In the genomic region with DNA sequence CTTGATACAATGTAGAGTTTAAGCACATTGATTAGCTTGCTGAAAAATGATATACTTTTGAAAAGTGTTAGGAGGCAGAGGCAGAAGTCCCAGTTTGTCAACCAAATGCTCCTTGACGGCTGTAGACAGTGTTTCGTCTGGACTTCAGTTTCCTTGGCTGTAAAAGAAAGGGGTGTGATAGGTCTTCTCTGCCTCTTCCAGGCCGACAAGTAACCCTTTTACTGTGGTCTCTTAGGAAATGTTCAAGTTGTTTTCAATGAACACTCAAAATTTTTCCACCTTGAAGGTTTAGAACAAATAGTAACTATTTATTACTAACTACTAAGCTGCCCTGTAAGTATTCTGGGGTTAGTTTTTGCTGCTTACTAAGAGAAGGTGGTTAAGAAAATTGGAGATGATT, we compare ENCODE assay signal across 31 cellular contexts.
DNase-seq lines count a peak whose midpoint lies in the region; ATAC-seq and TF ChIP-seq lines count a peak whose summit lies in the region.
"Had no signal": no experiment of that assay in that cellular context is flagged by ENCODE, and none has a peak within 500 bp of the region (broad histone marks: within the 10 kb centered on the region; RNA-seq: fewer than 3 reads in every experiment).

No MANE protein-coding gene starts in this region.

- H4K20me1 ChIP-seq in Loucy (ENCODE audit: insufficient read depth, low read length, poor library complexity, severe bottlenecking): no peaks in the 10 kb centered on the region
- peaks cover 9% of the 10 kb centered on the region; the same call in 1 of the 2 replicates for H4K20me1 ChIP-seq in GM23338 (replicated peaks; ENCODE audit: insufficient read depth)

- H3K27ac Mint-ChIP-seq in activated CD4-positive, alpha-beta memory T cell treated with anti-CD3 and anti-CD28 coated beads for 36 hours: peak overlapping the region; percentile 85
- no peak overlapping the region for H3K27ac Mint-ChIP-seq in activated CD4-positive, alpha-beta memory T cell treated with anti-CD3 and anti-CD28 coated beads, Interleukin-2, amount 10 ng/mL, durations not matched to agents 7 days and 5 days
- peak overlapping the region; percentile 80 for H3K27ac Mint-ChIP-seq in activated naive CD8-positive, alpha-beta T cell treated with anti-CD3 and anti-CD28 coated beads, Interleukin-2, amount 50 U/mL, for 24 hours
- peak overlapping the region; percentile 85 for H3K27ac Mint-ChIP-seq in stimulated activated effector memory CD8-positive, alpha-beta T cell treated with anti-CD3 and anti-CD28 coated beads, Interleukin-12 subunit alpha, Interleukin-12 subunit beta, amount 100 ng/mL, for 72 hours
- H3K27ac Mint-ChIP-seq in GM23338: no peak overlapping the region
- H3K27ac Mint-ChIP-seq: dendritic cell treated with granulocyte-macrophage colony-stimulating factor and Interleukin-4, amounts not matched to agents 40 ng/mL and 50 ng/mL, for 4 days; memory B cell had no signal

- H3K4me3 ChIP-seq in Loucy (ENCODE audit: low read length, poor library complexity, severe bottlenecking) (no peak overlapping the region), GM23338 (no peak overlapping the region)
- H3K4me3 ChIP-seq: A549, gastrocnemius medialis, HAP-1, prostate gland, sigmoid colon, vagina had no signal

- no peaks in the 10 kb centered on the region for H3K27me3 Mint-ChIP-seq in activated CD4-positive, alpha-beta memory T cell treated with anti-CD3 and anti-CD28 coated beads for 36 hours
- no peaks in the 10 kb centered on the region for H3K27me3 Mint-ChIP-seq in activated CD4-positive, alpha-beta memory T cell treated with anti-CD3 and anti-CD28 coated beads, Interleukin-2, amount 10 ng/mL, durations not matched to agents 7 days and 5 days
- no peaks in the 10 kb centered on the region for H3K27me3 Mint-ChIP-seq in activated naive CD8-positive, alpha-beta T cell treated with anti-CD3 and anti-CD28 coated beads, Interleukin-2, amount 50 U/mL, for 24 hours
- no peaks in the 10 kb centered on the region for H3K27me3 Mint-ChIP-seq in GM23338 (ENCODE audit: insufficient read depth, low read depth, poor library complexity)
- H3K27me3 Mint-ChIP-seq: central memory CD8-positive, alpha-beta T cell; dendritic cell treated with granulocyte-macrophage colony-stimulating factor and Interleukin-4, amounts not matched to agents 40 ng/mL and 50 ng/mL, for 4 days; memory B cell; stimulated activated naive B cell treated with anti-CD40 and anti-IgM and Interleukin-4, amounts not matched to agents 10 μg/mL and 1 μg/mL and 100 μg/mL, for 72 hours had no signal

- H3K9me2 ChIP-seq in Loucy (replicated peaks; ENCODE audit: low read depth, low read length) (no peaks in the 10 kb centered on the region), GM23338 (ENCODE audit: insufficient read depth) (no peaks in the 10 kb centered on the region)

- no peak overlapping the region for H3K27ac ChIP-seq in GM23338 (ENCODE audit: low read depth)
- H3K27ac ChIP-seq: A549, gastrocnemius medialis, neutrophil, prostate gland, sigmoid colon, vagina, WERI-Rb-1 had no signal

- intact Hi-C loops in activated CD4-positive, alpha-beta memory T cell treated with anti-CD3 and anti-CD28 coated beads for 36 hours (cut with micrococcal nuclease): loop anchor here (1.0 kb wide), 2 partner anchors 12 to 14 kb away; no protein-coding TSS in a partner anchor

- TF ChIP-seq CTCF in Loucy (conservative IDR thresholded peaks at IDR 0.05; ENCODE audit: low read length) (no peak), GM23338 (conservative IDR thresholded peaks at IDR 0.05; ENCODE audit: low read depth in 2 of 2) (no peak)

- peak overlapping the region; percentile 38 for H3K4me2 ChIP-seq in Loucy (ENCODE audit: low read depth, low read length, poor library complexity, severe bottlenecking)
- no peak overlapping the region for H3K4me2 ChIP-seq in GM23338
- H3K4me2 ChIP-seq: A549 had no signal

- no peaks in the 10 kb centered on the region for H3K36me3 ChIP-seq in Loucy (ENCODE audit: insufficient read depth, low read length)
- peaks cover 7% of the 10 kb centered on the region; the same call in 1 of the 2 replicates for H3K36me3 ChIP-seq in GM23338 (ENCODE audit: insufficient read depth)
- H3K36me3 ChIP-seq: HAP-1, neutrophil, prostate gland, vagina, WERI-Rb-1 had no signal

- no peak overlapping the region for H2AFZ ChIP-seq in Loucy (ENCODE audit: low read length)
- no peak overlapping the region for H2AFZ ChIP-seq in GM23338

- no peak for DNase-seq in activated CD4-positive, alpha-beta memory T cell treated with anti-CD3 and anti-CD28 coated beads for 36 hours
- DNase-seq in activated CD4-positive, alpha-beta memory T cell treated with anti-CD3 and anti-CD28 coated beads, Interleukin-2, amount 10 ng/mL, durations not matched to agents 7 days and 5 days: no peak
- DNase-seq in activated naive CD8-positive, alpha-beta T cell treated with anti-CD3 and anti-CD28 coated beads, Interleukin-2, amount 50 U/mL, for 24 hours: no peak
- DNase-seq in stimulated activated effector memory CD8-positive, alpha-beta T cell treated with anti-CD3 and anti-CD28 coated beads, Interleukin-12 subunit alpha, Interleukin-12 subunit beta, amount 100 ng/mL, for 72 hours (ENCODE audit: low spot score in 2 of 2): no peak
- DNase-seq in COR-L47 (lab: John Stamatoyannopoulos, UW) (no peak), GM23338 (ENCODE audit: low spot score) (no peak)
- DNase-seq: AML-193; DMS53; gastrocnemius medialis; hippocampal formation; left cardiac atrium; NCI-H1092 treated with DMSO at 0.1 percent for 48 hours; NCI-H2029; NCI-H526 treated with DMSO at 0.1 percent for 48 hours; SHP77; sigmoid colon; stimulated activated CD4-positive, alpha-beta T cell treated with anti-CD3 and anti-CD28 coated beads, Interleukin-4, amount 100 ng/mL, for 24 hours; stimulated activated naive B cell treated with anti-CD40 and anti-IgM and Interleukin-4, amounts not matched to agents 10 μg/mL and 1 μg/mL and 100 μg/mL, for 72 hours; T1000; WERI-Rb-1 had no signal

- peaks cover 35% of the 10 kb centered on the region for H3K36me3 Mint-ChIP-seq in activated CD4-positive, alpha-beta memory T cell treated with anti-CD3 and anti-CD28 coated beads for 36 hours
- H3K36me3 Mint-ChIP-seq in activated CD4-positive, alpha-beta memory T cell treated with anti-CD3 and anti-CD28 coated beads, Interleukin-2, amount 10 ng/mL, durations not matched to agents 7 days and 5 days (ENCODE audit: low read depth): peaks cover 58% of the 10 kb centered on the region
- peaks cover 35% of the 10 kb centered on the region for H3K36me3 Mint-ChIP-seq in activated naive CD8-positive, alpha-beta T cell treated with anti-CD3 and anti-CD28 coated beads, Interleukin-2, amount 50 U/mL, for 24 hours (ENCODE audit: low read depth)
- H3K36me3 Mint-ChIP-seq in stimulated activated effector memory CD8-positive, alpha-beta T cell treated with anti-CD3 and anti-CD28 coated beads, Interleukin-12 subunit alpha, Interleukin-12 subunit beta, amount 100 ng/mL, for 72 hours: peaks cover 12% of the 10 kb centered on the region
- peaks cover 11% of the 10 kb centered on the region for H3K36me3 Mint-ChIP-seq in GM23338 (ENCODE audit: low read depth)

- POLR2A ChIA-PET in activated CD4-positive, alpha-beta memory T cell treated with anti-CD3 and anti-CD28 coated beads for 36 hours (lab: Charles Lee): interaction anchor here (1.3 to 3.7 kb wide), 4 partner anchors 15 to 123 kb away, joined by 3 to 13 read pairs (median 4); a partner anchor contains a TSS
- POLR2A ChIA-PET in activated CD4-positive, alpha-beta memory T cell treated with anti-CD3 and anti-CD28 coated beads, Interleukin-2, amount 10 ng/mL, durations not matched to agents 7 days and 5 days (lab: Charles Lee): interaction anchor here (1.3 kb wide), 1 partner anchor 123 kb away, joined by 3 read pairs; a partner anchor contains a TSS

- H3K9me3 Mint-ChIP-seq in activated CD4-positive, alpha-beta memory T cell treated with anti-CD3 and anti-CD28 coated beads for 36 hours: peaks cover 12% of the 10 kb centered on the region
- peaks cover 20% of the 10 kb centered on the region for H3K9me3 Mint-ChIP-seq in activated CD4-positive, alpha-beta memory T cell treated with anti-CD3 and anti-CD28 coated beads, Interleukin-2, amount 10 ng/mL, durations not matched to agents 7 days and 5 days
- H3K9me3 Mint-ChIP-seq in activated naive CD8-positive, alpha-beta T cell treated with anti-CD3 and anti-CD28 coated beads, Interleukin-2, amount 50 U/mL, for 24 hours: peaks cover 13% of the 10 kb centered on the region
- H3K9me3 Mint-ChIP-seq in stimulated activated effector memory CD8-positive, alpha-beta T cell treated with anti-CD3 and anti-CD28 coated beads, Interleukin-12 subunit alpha, Interleukin-12 subunit beta, amount 100 ng/mL, for 72 hours: peaks cover 5% of the 10 kb centered on the region
- peaks cover 9% of the 10 kb centered on the region; the same call in 2 of the 3 replicates for H3K9me3 Mint-ChIP-seq in GM23338
- H3K9me3 Mint-ChIP-seq: central memory CD8-positive, alpha-beta T cell; dendritic cell treated with granulocyte-macrophage colony-stimulating factor and Interleukin-4, amounts not matched to agents 40 ng/mL and 50 ng/mL, for 4 days had no signal

- peaks cover 3% of the 10 kb centered on the region; the same call in 1 of the 2 replicates for H3F3A ChIP-seq in Loucy (ENCODE audit: low read depth)
- H3F3A ChIP-seq in GM23338 (replicated peaks; ENCODE audit: low read depth): no peaks in the 10 kb centered on the region

- CTCF ChIA-PET in activated CD4-positive, alpha-beta memory T cell treated with anti-CD3 and anti-CD28 coated beads for 36 hours (lab: Charles Lee): interaction anchor here (1.0 kb wide), 1 partner anchor 30 kb away, joined by 3 read pairs; no protein-coding TSS in a partner anchor
- CTCF ChIA-PET in activated CD4-positive, alpha-beta memory T cell treated with anti-CD3 and anti-CD28 coated beads, Interleukin-2, amount 10 ng/mL, durations not matched to agents 7 days and 5 days (lab: Charles Lee): interaction anchor here (1.1 kb wide), 1 partner anchor 24 kb away, joined by 3 read pairs; no protein-coding TSS in a partner anchor

- H3K9me3 ChIP-seq in Loucy (ENCODE audit: insufficient read depth, low read depth, low read length): no peaks in the 10 kb centered on the region
- H3K9me3 ChIP-seq: gastrocnemius medialis, HAP-1, prostate gland, sigmoid colon, vagina had no signal

- H3K27me3 ChIP-seq in Loucy (ENCODE audit: insufficient read depth, low read length, poor library complexity, severe bottlenecking): no peaks in the 10 kb centered on the region
- H3K27me3 ChIP-seq in GM23338 (ENCODE audit: insufficient read depth): no peaks in the 10 kb centered on the region
- H3K27me3 ChIP-seq: gastrocnemius medialis, neutrophil, sigmoid colon, vagina had no signal

- H3K9ac ChIP-seq in Loucy (ENCODE audit: low read depth, low read length, poor library complexity, severe bottlenecking): no peak overlapping the region

- no peaks in the 10 kb centered on the region for H3K79me2 ChIP-seq in Loucy (ENCODE audit: insufficient read depth, low read length)
- no peaks in the 10 kb centered on the region for H3K79me2 ChIP-seq in GM23338 (replicated peaks; ENCODE audit: insufficient read depth)

- H3K4me1 Mint-ChIP-seq in activated CD4-positive, alpha-beta memory T cell treated with anti-CD3 and anti-CD28 coated beads for 36 hours (ENCODE audit: low read depth): peaks cover 69% of the 10 kb centered on the region
- H3K4me1 Mint-ChIP-seq in activated CD4-positive, alpha-beta memory T cell treated with anti-CD3 and anti-CD28 coated beads, Interleukin-2, amount 10 ng/mL, durations not matched to agents 7 days and 5 days: peaks cover 48% of the 10 kb centered on the region
- peaks cover 76% of the 10 kb centered on the region for H3K4me1 Mint-ChIP-seq in activated naive CD8-positive, alpha-beta T cell treated with anti-CD3 and anti-CD28 coated beads, Interleukin-2, amount 50 U/mL, for 24 hours
- peaks cover 72% of the 10 kb centered on the region for H3K4me1 Mint-ChIP-seq in stimulated activated effector memory CD8-positive, alpha-beta T cell treated with anti-CD3 and anti-CD28 coated beads, Interleukin-12 subunit alpha, Interleukin-12 subunit beta, amount 100 ng/mL, for 72 hours
- H3K4me1 Mint-ChIP-seq in GM23338: peaks cover 17% of the 10 kb centered on the region

- peak; percentile 7 for ATAC-seq in activated naive CD8-positive, alpha-beta T cell treated with anti-CD3 and anti-CD28 coated beads, Interleukin-2, amount 50 U/mL, for 24 hours
- ATAC-seq in stimulated activated effector memory CD8-positive, alpha-beta T cell treated with anti-CD3 and anti-CD28 coated beads, Interleukin-12 subunit alpha, Interleukin-12 subunit beta, amount 100 ng/mL, for 72 hours: no peak
- no peak for ATAC-seq in GM19023 (IDR thresholded peaks at IDR 0.05; ENCODE audit: unreplicated experiment)
- no peak for ATAC-seq in GM23338
- ATAC-seq: A549, gastrocnemius medialis, left cardiac atrium, Panc1 had no signal

- H3K4me1 ChIP-seq in Loucy (ENCODE audit: insufficient read depth, low read length, poor library complexity, severe bottlenecking): peaks cover 47% of the 10 kb centered on the region
- H3K4me1 ChIP-seq in GM23338 (ENCODE audit: insufficient read depth): peaks cover 13% of the 10 kb centered on the region
- H3K4me1 ChIP-seq: A549, gastrocnemius medialis, HAP-1, prostate gland, sigmoid colon, vagina had no signal

- H3K4me3 Mint-ChIP-seq in activated CD4-positive, alpha-beta memory T cell treated with anti-CD3 and anti-CD28 coated beads for 36 hours: no peak overlapping the region
- no peak overlapping the region for H3K4me3 Mint-ChIP-seq in activated CD4-positive, alpha-beta memory T cell treated with anti-CD3 and anti-CD28 coated beads, Interleukin-2, amount 10 ng/mL, durations not matched to agents 7 days and 5 days
- peak overlapping the region; percentile 17 for H3K4me3 Mint-ChIP-seq in activated naive CD8-positive, alpha-beta T cell treated with anti-CD3 and anti-CD28 coated beads, Interleukin-2, amount 50 U/mL, for 24 hours
- H3K4me3 Mint-ChIP-seq in stimulated activated effector memory CD8-positive, alpha-beta T cell treated with anti-CD3 and anti-CD28 coated beads, Interleukin-12 subunit alpha, Interleukin-12 subunit beta, amount 100 ng/mL, for 72 hours: no peak overlapping the region
- no peak overlapping the region for H3K4me3 Mint-ChIP-seq in GM23338
- H3K4me3 Mint-ChIP-seq: central memory CD8-positive, alpha-beta T cell; dendritic cell treated with granulocyte-macrophage colony-stimulating factor and Interleukin-4, amounts not matched to agents 40 ng/mL and 50 ng/mL, for 4 days; memory B cell had no signal

Comparison
In these comparisons a context has a peak if more than half of its experiments do, and no peak if none do; other contexts are left out.
1. H3K27ac Mint-ChIP-seq: peak in activated CD4-positive, alpha-beta memory T cell treated with anti-CD3 and anti-CD28 coated beads for 36 hours (single experiment), activated naive CD8-positive, alpha-beta T cell treated with anti-CD3 and anti-CD28 coated beads, Interleukin-2, amount 50 U/mL, for 24 hours (single experiment) and stimulated activated effector memory CD8-positive, alpha-beta T cell treated with anti-CD3 and anti-CD28 coated beads, Interleukin-12 subunit alpha, Interleukin-12 subunit beta, amount 100 ng/mL, for 72 hours (single experiment); none in activated CD4-positive, alpha-beta memory T cell treated with anti-CD3 and anti-CD28 coated beads, Interleukin-2, amount 10 ng/mL, durations not matched to agents 7 days and 5 days (single experiment) and GM23338 (single experiment).